In genomic region chr16:87206646-87207451, GRCh38 we compare ENCODE assay signal across 17 cellular contexts.
DNase-seq lines count a peak whose midpoint lies in the region; ATAC-seq and TF ChIP-seq lines count a peak whose summit lies in the region.
"Had no signal": no experiment of that assay in that cellular context is flagged by ENCODE, and none has a peak within 500 bp of the region (broad histone marks: within the 10 kb centered on the region; RNA-seq: fewer than 3 reads in every experiment).

No MANE protein-coding gene starts in this region.

- H3K9me2 ChIP-seq in Karpas-422 (replicated peaks; ENCODE audit: insufficient read depth, low read length) = no peaks in the 10 kb centered on the region
- H3K9me2 ChIP-seq: SK-N-SH had no signal

- H3K9ac ChIP-seq in Karpas-422 (ENCODE audit: low read length) = no peak overlapping the region
- H3K9ac ChIP-seq: SK-N-SH had no signal

- H3K4me3 ChIP-seq in brain microvascular endothelial cell (ENCODE audit: low read depth, low read length) = no peak overlapping the region
- H3K4me3 ChIP-seq in thoracic aorta = no peak overlapping the region
- no peak overlapping the region for H3K4me3 ChIP-seq in Karpas-422 (ENCODE audit: low read length)
- H3K4me3 ChIP-seq in SJCRH30 = no peak overlapping the region
- H3K4me3 ChIP-seq: coronary artery, mucosa of descending colon, sigmoid colon had no signal

- no peak overlapping the region for H2AFZ ChIP-seq in Karpas-422 (ENCODE audit: low read length)

- intact Hi-C loops in left cardiac atrium (cut with DNase I) = no loop called here

- ATAC-seq in left cardiac atrium = peak; percentile 17 to 69
- no peak for ATAC-seq in thoracic aorta (ENCODE audit: insufficient number of reproducible peaks, low FRiP score, low read depth)
- no peak for ATAC-seq in HG02642 (IDR thresholded peaks at IDR 0.05; ENCODE audit: poor library complexity, unreplicated experiment)
- ATAC-seq in GM21447 (IDR thresholded peaks at IDR 0.05; ENCODE audit: unreplicated experiment) = no peak

- no peaks in the 10 kb centered on the region for H3K79me2 ChIP-seq in Karpas-422 (ENCODE audit: low read length)

- no peaks in the 10 kb centered on the region for H3K27me3 ChIP-seq in brain microvascular endothelial cell (replicated peaks)
- H3K27me3 ChIP-seq in thoracic aorta (replicated peaks; ENCODE audit: insufficient read depth) = no peaks in the 10 kb centered on the region
- no peaks in the 10 kb centered on the region for H3K27me3 ChIP-seq in Karpas-422 (ENCODE audit: low read length)
- no peaks in the 10 kb centered on the region for H3K27me3 ChIP-seq in SJCRH30

- H3K4me1 ChIP-seq in thoracic aorta (ENCODE audit: control insufficient read depth in 1 of 2, low read depth in 2 of 2) (peaks cover 17 to 34% of the 10 kb centered on the region in 2 donors), Karpas-422 (ENCODE audit: low read length) (no peaks in the 10 kb centered on the region), SJCRH30 (no peaks in the 10 kb centered on the region; the same call in 1 of the 2 replicates)
- H3K4me1 ChIP-seq: sigmoid colon had no signal

- H3K36me3 ChIP-seq in brain microvascular endothelial cell (replicated peaks) (no peaks in the 10 kb centered on the region), thoracic aorta (no peaks in the 10 kb centered on the region), Karpas-422 (ENCODE audit: insufficient read depth, low read length) (no peaks in the 10 kb centered on the region), SJCRH30 (no peaks in the 10 kb centered on the region)
- H3K36me3 ChIP-seq: sigmoid colon had no signal

- H3K9me3 ChIP-seq in thoracic aorta = no peaks in the 10 kb centered on the region
- H3K9me3 ChIP-seq in Karpas-422 (ENCODE audit: low read length) = no peaks in the 10 kb centered on the region
- no peaks in the 10 kb centered on the region for H3K9me3 ChIP-seq in SJCRH30 (replicated peaks)
- H3K9me3 ChIP-seq: Caco-2, mucosa of descending colon, sigmoid colon, SK-N-SH had no signal

- H4K20me1 ChIP-seq in Karpas-422 (ENCODE audit: insufficient read depth, low read depth, low read length) = no peaks in the 10 kb centered on the region

- H3K4me2 ChIP-seq in Karpas-422 (ENCODE audit: low read depth, low read length, poor library complexity, severe bottlenecking) = no peak overlapping the region
- H3K4me2 ChIP-seq: SK-N-SH had no signal

- DNase-seq in HT1080 (ENCODE audit: low read depth) (peak; percentile 10), brain microvascular endothelial cell (peak; percentile 35), left cardiac atrium (no peak), thoracic aorta (ENCODE audit: low spot score) (no peak), Karpas-422 (no peak), SJCRH30 (no peak)
- DNase-seq: activated CD4-positive, alpha-beta T cell treated with anti-CD3 and anti-CD28 coated beads for 48 hours; activated effector memory CD4-positive, alpha-beta T cell treated with Interleukin-2 at 50 U/mL for 16 hours; Caco-2; hypothalamus; mucosa of descending colon; NCI-H446 treated with DMSO at 0.1 percent for 48 hours; SK-N-SH had no signal

- TF ChIP-seq CTCF in brain microvascular endothelial cell (IDR thresholded peaks at IDR 0.05; ENCODE audit: low read depth, low read length, missing control alignments) (no peak), thoracic aorta (IDR thresholded peaks at IDR 0.05) (no peak)

- in situ Hi-C loops in brain microvascular endothelial cell (cut with HindIII; ENCODE audit: low pct_ligation_motif_present, low sequenced_read_pairs) = no loop called here

- H3K27ac ChIP-seq in brain microvascular endothelial cell = peak overlapping the region; percentile 82
- H3K27ac ChIP-seq in thoracic aorta = peak overlapping the region; percentile 38 to 39
- no peak overlapping the region for H3K27ac ChIP-seq in Karpas-422 (ENCODE audit: low read length)
- H3K27ac ChIP-seq in SJCRH30 = no peak overlapping the region

Comparison
In these comparisons a context has a peak if more than half of its experiments do, and no peak if none do; other contexts are left out.
1. DNase-seq: peak in HT1080 (single experiment) and brain microvascular endothelial cell (single experiment); none in left cardiac atrium (single experiment), thoracic aorta (single experiment), Karpas-422 (single experiment) and SJCRH30 (0 of 2).
2. H3K27ac ChIP-seq: peak in brain microvascular endothelial cell (single experiment) and thoracic aorta (2 of 2); none in Karpas-422 (single experiment) and SJCRH30 (single experiment).
3. ATAC-seq: peak in left cardiac atrium (2 of 2); none in thoracic aorta (single experiment), HG02642 (single experiment) and GM21447 (single experiment).